ENCODE assay signal across 15 cellular contexts in the genomic region with DNA sequence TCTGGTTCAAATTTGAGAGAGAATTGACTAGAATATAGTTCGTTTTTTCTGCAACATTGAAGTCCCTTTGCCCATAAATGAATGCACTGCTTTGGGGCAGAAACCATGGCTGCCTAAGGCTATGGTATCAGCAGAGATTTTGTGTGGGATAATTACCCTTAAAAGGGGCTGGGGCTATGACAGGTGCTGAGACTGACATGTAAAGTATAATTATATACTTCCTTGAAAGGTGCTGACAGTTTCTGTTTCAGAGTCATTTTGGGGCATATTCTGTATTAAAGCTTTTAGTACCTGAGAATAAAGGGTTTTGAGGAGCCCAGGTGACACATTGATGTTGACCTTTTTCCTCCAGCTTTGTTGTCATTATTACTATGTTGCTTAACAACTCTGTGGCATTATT.
DNase-seq lines count a peak whose midpoint lies in the region; ATAC-seq and TF ChIP-seq lines count a peak whose summit lies in the region.
"Had no signal": no experiment of that assay in that cellular context is flagged by ENCODE, and none has a peak within 500 bp of the region (broad histone marks: within the 10 kb centered on the region; RNA-seq: fewer than 3 reads in every experiment).

No MANE protein-coding gene starts in this region.

- peaks cover 0 to 4% of the 10 kb centered on the region in 2 donors for H3K9me3 ChIP-seq in left lung
- H3K9me3 ChIP-seq: esophagus muscularis mucosa had no signal

- no peak overlapping the region for H3K27ac ChIP-seq in left lung
- H3K27ac ChIP-seq: esophagus muscularis mucosa had no signal

- no peak overlapping the region for H3K4me3 ChIP-seq in left lung
- H3K4me3 ChIP-seq: esophagus muscularis mucosa had no signal

- no peaks in the 10 kb centered on the region for H3K27me3 ChIP-seq in left lung
- H3K27me3 ChIP-seq: esophagus muscularis mucosa had no signal

- DNase-seq in COR-L47 (lab: John Stamatoyannopoulos, UW) (peak; percentile 39), left lung (no peak), ureter (ENCODE audit: low spot score) (no peak), occipital lobe (lab: John Stamatoyannopoulos, UW) (no peak)
- DNase-seq in activated CD4-positive, alpha-beta T cell treated with anti-CD3 and anti-CD28 coated beads, Interleukin-2, amount 50 U/mL, for 1 hour: no peak
- DNase-seq: activated gamma-delta T cell treated with Interleukin-2 at 50 U/mL for 16 hours, cerebellar nuclear complex, NCI-H187, right cardiac atrium, trophoblast cell had no signal

- intact Hi-C loops in left lung (cut with DNase I): no loop called here

- TF ChIP-seq CTCF in left lung (IDR thresholded peaks at IDR 0.05): no peak

- ATAC-seq in GM19397 (IDR thresholded peaks at IDR 0.05; ENCODE audit: unreplicated experiment): peak; percentile 57
- ATAC-seq in HG02840 (IDR thresholded peaks at IDR 0.05; ENCODE audit: low FRiP score, unreplicated experiment): peak; percentile 67
- peak; percentile 68 for ATAC-seq in HG03558 (IDR thresholded peaks at IDR 0.05; ENCODE audit: extremely low read depth, unreplicated experiment)
- ATAC-seq in left lung: no peak
- ATAC-seq: right cardiac atrium, Right ventricle myocardium inferior had no signal

- H3K36me3 ChIP-seq in left lung: no peaks in the 10 kb centered on the region
- H3K36me3 ChIP-seq: esophagus muscularis mucosa had no signal

- no peaks in the 10 kb centered on the region for H3K4me1 ChIP-seq in left lung
